In genomic region chr6:28615616-28615954, GRCh38 we compare ENCODE assay signal across 18 cellular contexts.
DNase-seq lines count a peak whose midpoint lies in the region; ATAC-seq, FAIRE-seq and TF ChIP-seq lines count a peak whose summit lies in the region.
"Had no signal": no experiment of that assay in that cellular context is flagged by ENCODE, and none has a peak within 500 bp of the region (broad histone marks: within the 10 kb centered on the region; RNA-seq: fewer than 3 reads in every experiment).

No MANE protein-coding gene starts in this region.

- H3K36me3 ChIP-seq in CD8-positive, alpha-beta memory T cell (ENCODE audit: insufficient read depth, low read length), result no peaks in the 10 kb centered on the region
- peaks cover 30% of the 10 kb centered on the region for H3K36me3 ChIP-seq in K562 (ENCODE audit: control insufficient read depth, insufficient read depth, low read length)
- no peaks in the 10 kb centered on the region for H3K36me3 ChIP-seq in neural progenitor cell

- H2BK120ac ChIP-seq in H9 (ENCODE audit: low read depth, low read length, poor library complexity, severe bottlenecking), result no peak overlapping the region

- no peak overlapping the region for H2BK15ac ChIP-seq in H9 (ENCODE audit: low read depth, low read length)

- TF ChIP-seq EP300 in K562 (IDR thresholded peaks at IDR 0.05; ENCODE audit: low read length), result no peak

- H3K4me1 Mint-ChIP-seq in CD8-positive, alpha-beta memory T cell, result no peaks in the 10 kb centered on the region
- H3K4me1 Mint-ChIP-seq in H9 (peaks cover 10% of the 10 kb centered on the region in 2 experiments), neural progenitor cell (peaks cover 27% of the 10 kb centered on the region)
- H3K4me1 Mint-ChIP-seq in activated naive CD4-positive, alpha-beta T cell treated with anti-CD3 and anti-CD28 coated beads for 36 hours (ENCODE audit: low read depth), result no peaks in the 10 kb centered on the region
- H3K4me1 Mint-ChIP-seq: B cell had no signal

- no peak for TF ChIP-seq POLR2A in K562 (conservative IDR thresholded peaks at IDR 0.05)

- intact Hi-C loops in K562 (cut with micrococcal nuclease), result loop anchor here (10.0 kb wide), 1 partner anchor 391 kb away; the partner anchor contains the start of gene ZSCAN9
- intact Hi-C loops in activated naive CD4-positive, alpha-beta T cell treated with anti-CD3 and anti-CD28 coated beads for 36 hours (cut with micrococcal nuclease), result no loop called here

- no peak overlapping the region for H3K18ac ChIP-seq in H9 (ENCODE audit: insufficient read length, low read depth, low read length)

- no CpG with 5 or more reads among the region's 7 CpGs for WGBS in H9 (ENCODE audit: extremely low coverage, insufficient read length, low lambda C conversion rate)
- under 1% methylated on average over 7 of the region's 7 CpGs for WGBS in K562 (ENCODE audit: insufficient coverage, low coverage, missing lambda C conversion rate)

- H4K8ac ChIP-seq in H9 (replicated peaks; ENCODE audit: insufficient read length, low read depth, low read length), result no peak overlapping the region

- H2BK5ac ChIP-seq in H9 (ENCODE audit: insufficient read length, low read length), result no peak overlapping the region

- TSS peak; percentile 71 for BruUV-seq in K562 (replicated peaks; lab: Mats Ljungman, UMichigan)

- TF ChIP-seq CTCF in H9 (conservative IDR thresholded peaks at IDR 0.05) (no peak), K562 (IDR thresholded peaks at IDR 0.05 in 2 of 3, conservative IDR thresholded peaks at IDR 0.05 in 1 of 3; ENCODE audit: insufficient read depth in 2 of 3, low read depth in 1 of 3, low read length in 3 of 3) (no peak), neural progenitor cell (IDR thresholded peaks at IDR 0.05) (no peak)

- DNase-seq in CD8-positive, alpha-beta memory T cell, result no peak
- DNase-seq in H9 (no peak), K562 (ENCODE audit: extremely low read depth in 1 of 4, low spot score in 3 of 4) (peak in 2 of 4 experiments; percentile 47 to 58), neural progenitor cell (ENCODE audit: low spot score) (no peak), NCI-H2029 treated with DMSO at 0.1 percent for 48 hours (lab: John Stamatoyannopoulos, UW) (no peak), A172 (ENCODE audit: low spot score) (no peak)
- no peak for DNase-seq in activated naive CD4-positive, alpha-beta T cell treated with anti-CD3 and anti-CD28 coated beads for 36 hours
- DNase-seq: C1 segment of cervical spinal cord; CD4-positive, alpha-beta T cell; DMS79; KG1 had no signal

- H3K27me3 ChIP-seq in CD8-positive, alpha-beta memory T cell (ENCODE audit: insufficient read depth, low read length, poor library complexity, severe bottlenecking), result peaks cover 14% of the 10 kb centered on the region
- no peaks in the 10 kb centered on the region for H3K27me3 ChIP-seq in H9 (ENCODE audit: insufficient read depth, low read length)
- no peaks in the 10 kb centered on the region for H3K27me3 ChIP-seq in K562 (ENCODE audit: control insufficient read depth in 2 of 2, insufficient read depth in 2 of 2, low read length in 2 of 2)
- peaks cover 13% of the 10 kb centered on the region for H3K27me3 ChIP-seq in neural progenitor cell

- H3K14ac ChIP-seq in H9 (ENCODE audit: insufficient read depth, low read length), result no peak overlapping the region

- no peak overlapping the region for H3K23ac ChIP-seq in H9 (ENCODE audit: insufficient read length, low read depth, low read length)

- H3K79me2 ChIP-seq in H9 (ENCODE audit: insufficient read depth, low read length) (no peaks in the 10 kb centered on the region), K562 (ENCODE audit: control insufficient read depth, insufficient read depth, low read length) (peaks cover 89% of the 10 kb centered on the region), neural progenitor cell (ENCODE audit: low read depth) (no peaks in the 10 kb centered on the region)

- H3K56ac ChIP-seq in H9 (ENCODE audit: insufficient read length, low read depth, low read length), result no peak overlapping the region

- H3K9ac ChIP-seq in H9 (ENCODE audit: extremely low read depth, insufficient read length, low read length), result no peak overlapping the region
- H3K9ac ChIP-seq in K562 (ENCODE audit: insufficient read depth in 1 of 2, low read depth in 2 of 2, low read length in 2 of 2), result peak overlapping the region; percentile 89 to 90
- no peak overlapping the region for H3K9ac ChIP-seq in neural progenitor cell

- in situ Hi-C loops in K562 (cut with MboI), result no loop called here

- no peaks in the 10 kb centered on the region for H3K79me1 ChIP-seq in H9 (ENCODE audit: insufficient read depth, low read depth, low read length, poor library complexity, severe bottlenecking)

- H2AFZ ChIP-seq in H9 (ENCODE audit: low read length), result no peak overlapping the region
- H2AFZ ChIP-seq in K562 (ENCODE audit: low read depth, low read length), result peak overlapping the region; percentile 86; the same call in 1 of the 2 replicates
- H2AFZ ChIP-seq in neural progenitor cell (replicated peaks), result peak overlapping the region; percentile 30

- no peaks in the 10 kb centered on the region for H3K36me3 Mint-ChIP-seq in CD8-positive, alpha-beta memory T cell
- H3K36me3 Mint-ChIP-seq in H9 (ENCODE audit: insufficient read depth in 1 of 3, low read depth in 3 of 3), result no peaks in the 10 kb centered on the region
- H3K36me3 Mint-ChIP-seq in neural progenitor cell, result no peaks in the 10 kb centered on the region
- H3K36me3 Mint-ChIP-seq in activated naive CD4-positive, alpha-beta T cell treated with anti-CD3 and anti-CD28 coated beads for 36 hours (ENCODE audit: low read depth), result no peaks in the 10 kb centered on the region

- peaks cover 0 to 9% (median 3%) of the 10 kb centered on the region in 5 donors for H3K9me3 Mint-ChIP-seq in CD8-positive, alpha-beta memory T cell
- H3K9me3 Mint-ChIP-seq in H9, result no peaks in the 10 kb centered on the region
- H3K9me3 Mint-ChIP-seq in neural progenitor cell, result no peaks in the 10 kb centered on the region
- no peaks in the 10 kb centered on the region for H3K9me3 Mint-ChIP-seq in activated naive CD4-positive, alpha-beta T cell treated with anti-CD3 and anti-CD28 coated beads for 36 hours
- H3K9me3 Mint-ChIP-seq: CD4-positive, alpha-beta T cell had no signal

- peaks cover 31 to 79% of the 10 kb centered on the region in 2 donors for H3K27me3 Mint-ChIP-seq in CD8-positive, alpha-beta memory T cell
- peaks cover 13% of the 10 kb centered on the region for H3K27me3 Mint-ChIP-seq in H9 (ENCODE audit: low read depth)
- peaks cover 2% of the 10 kb centered on the region for H3K27me3 Mint-ChIP-seq in neural progenitor cell (ENCODE audit: insufficient read depth, low read depth)
- H3K27me3 Mint-ChIP-seq in activated naive CD4-positive, alpha-beta T cell treated with anti-CD3 and anti-CD28 coated beads for 36 hours (ENCODE audit: low read depth), result peaks cover 54% of the 10 kb centered on the region

- no peaks in the 10 kb centered on the region for H3K4me1 ChIP-seq in CD8-positive, alpha-beta memory T cell (ENCODE audit: insufficient read depth, low read length)
- H3K4me1 ChIP-seq in H9 (ENCODE audit: insufficient read depth, low read length), result no peaks in the 10 kb centered on the region
- H3K4me1 ChIP-seq in K562 (replicated peaks in 1 of 2; ENCODE audit: control insufficient read depth in 2 of 2, insufficient read depth in 2 of 2, low read length in 2 of 2), result peaks cover 13 to 24% of the 10 kb centered on the region in 2 experiments; a peak in 4 of 5 replicates
- H3K4me1 ChIP-seq in neural progenitor cell, result peaks cover 26% of the 10 kb centered on the region

- H2AK5ac ChIP-seq in H9 (ENCODE audit: insufficient read length, low read length), result no peak overlapping the region

- H3K4me2 ChIP-seq in H9 (ENCODE audit: insufficient read depth, insufficient read length, low read length) (peak overlapping the region; percentile 39), K562 (ENCODE audit: insufficient read depth, low read length) (peak overlapping the region; percentile 84), neural progenitor cell (no peak overlapping the region)

- H3K23me2 ChIP-seq in H9 (ENCODE audit: insufficient read length, low read depth, low read length, poor library complexity, severe bottlenecking), result peaks cover 8% of the 10 kb centered on the region

- peak; percentile 44 for ATAC-seq in K562
- ATAC-seq in HG03521 (IDR thresholded peaks at IDR 0.05; ENCODE audit: unreplicated experiment), result no peak
- ATAC-seq: HCT116 had no signal

- POLR2A ChIA-PET in CD8-positive, alpha-beta memory T cell (lab: Charles Lee), result no interaction called here
- POLR2A ChIA-PET in K562 (lab: Yijun Ruan, JAX), result interaction anchor here (0.6 to 2.2 kb wide), 22 partner anchors 9 to 725 kb away, joined by 3 to 16 read pairs (median 4); a partner anchor contains a TSS

- peak; percentile 71 for FAIRE-seq in K562 (lab: Jason Lieb, UNC)
- FAIRE-seq: A204.1, G401.6, GM12892, GM19239 had no signal

- no peaks in the 10 kb centered on the region for H3K9me3 ChIP-seq in CD8-positive, alpha-beta memory T cell (ENCODE audit: low read length)
- H3K9me3 ChIP-seq in H9 (ENCODE audit: control insufficient read depth, low read depth, low read length) (no peaks in the 10 kb centered on the region), K562 (replicated peaks; ENCODE audit: control insufficient read depth, insufficient read depth, low read depth, low read length) (peaks cover 10% of the 10 kb centered on the region; the same call in 1 of the 2 replicates), neural progenitor cell (ENCODE audit: low read depth) (no peaks in the 10 kb centered on the region)

- no peak overlapping the region for H3K4me3 Mint-ChIP-seq in CD8-positive, alpha-beta memory T cell
- peak overlapping the region in 1 of 2 experiments; percentile 68; a peak in 2 of 5 replicates for H3K4me3 Mint-ChIP-seq in H9
- H3K4me3 Mint-ChIP-seq in neural progenitor cell, result no peak overlapping the region
- H3K4me3 Mint-ChIP-seq in activated naive CD4-positive, alpha-beta T cell treated with anti-CD3 and anti-CD28 coated beads for 36 hours, result no peak overlapping the region
- H3K4me3 Mint-ChIP-seq: B cell; CD4-positive, alpha-beta T cell had no signal

- no peak overlapping the region for H2BK12ac ChIP-seq in H9 (ENCODE audit: insufficient read length, low read depth, low read length)

- H3T11ph ChIP-seq in H9 (ENCODE audit: low read length), result no peak overlapping the region

- no peak overlapping the region for H3K27ac Mint-ChIP-seq in CD8-positive, alpha-beta memory T cell
- H3K27ac Mint-ChIP-seq in H9 (no peak overlapping the region), neural progenitor cell (no peak overlapping the region)
- H3K27ac Mint-ChIP-seq in activated naive CD4-positive, alpha-beta T cell treated with anti-CD3 and anti-CD28 coated beads for 36 hours, result no peak overlapping the region
- H3K27ac Mint-ChIP-seq: B cell; CD4-positive, alpha-beta T cell had no signal

- H3K4me3 ChIP-seq in CD8-positive, alpha-beta memory T cell (ENCODE audit: low read length), result no peak overlapping the region
- peak overlapping the region; percentile 44 for H3K4me3 ChIP-seq in K562
- H3K4me3 ChIP-seq in neural progenitor cell, result no peak overlapping the region

- no peaks in the 10 kb centered on the region for H3K9me1 ChIP-seq in K562 (ENCODE audit: control insufficient read depth, insufficient read depth, low read length)

- CTCF ChIA-PET in CD8-positive, alpha-beta memory T cell (lab: Charles Lee), result no interaction called here
- CTCF ChIA-PET in K562 (lab: Yijun Ruan, JAX; ENCODE audit: low intra/inter-chr PET ratio), result interaction anchor here (0.6 to 0.7 kb wide), 2 partner anchors 719 to 870 kb away, joined by 3 read pairs; no protein-coding TSS in a partner anchor
- CTCF ChIA-PET in activated naive CD4-positive, alpha-beta T cell treated with anti-CD3 and anti-CD28 coated beads for 36 hours (lab: Charles Lee), result no interaction called here

- no peak overlapping the region for H4K5ac ChIP-seq in H9 (ENCODE audit: insufficient read length, low read depth, low read length)

- peak overlapping the region; percentile 82 for H3K27ac ChIP-seq in CD8-positive, alpha-beta memory T cell (ENCODE audit: low read depth, low read length)
- no peak overlapping the region for H3K27ac ChIP-seq in H9 (ENCODE audit: insufficient read length, low read depth, low read length)
- peak overlapping the region; percentile 86 for H3K27ac ChIP-seq in K562 (ENCODE audit: extremely low read depth, low read depth, low read length)
- H3K27ac ChIP-seq in neural progenitor cell, result no peak overlapping the region

- no peak overlapping the region for H2BK20ac ChIP-seq in H9 (ENCODE audit: low read depth, low read length, poor library complexity, severe bottlenecking)

- H3F3A ChIP-seq in neural progenitor cell (ENCODE audit: low read depth), result peaks cover 12% of the 10 kb centered on the region

- TF ChIP-seq RAD21 in K562 (CRISPR knock-in tag; conservative IDR thresholded peaks at IDR 0.05 in 1 of 2, IDR thresholded peaks at IDR 0.05 in 1 of 2), result no peak

- H4K91ac ChIP-seq in H9 (ENCODE audit: insufficient read length, low read depth, low read length), result no peak overlapping the region

- no peaks in the 10 kb centered on the region for H4K20me1 ChIP-seq in H9 (ENCODE audit: control insufficient read depth, insufficient read depth, insufficient read length)
- no peaks in the 10 kb centered on the region for H4K20me1 ChIP-seq in K562 (replicated peaks; ENCODE audit: control insufficient read depth, insufficient read depth, low read length)
- H4K20me1 ChIP-seq in neural progenitor cell (ENCODE audit: low read depth), result no peaks in the 10 kb centered on the region

- no peak overlapping the region for H3K4ac ChIP-seq in H9 (ENCODE audit: low read depth, low read length)

Comparison
In these comparisons a context has a peak if more than half of its experiments do, and no peak if none do; other contexts are left out.
1. H3K27ac ChIP-seq: peak in CD8-positive, alpha-beta memory T cell (single experiment) and K562 (single experiment); none in H9 (single experiment) and neural progenitor cell (single experiment).
2. H3K9ac ChIP-seq: peak in K562 (2 of 2); none in H9 (single experiment) and neural progenitor cell (single experiment).